Comparison of ENCODE assay signal across 1 cellular context in the genomic region with DNA sequence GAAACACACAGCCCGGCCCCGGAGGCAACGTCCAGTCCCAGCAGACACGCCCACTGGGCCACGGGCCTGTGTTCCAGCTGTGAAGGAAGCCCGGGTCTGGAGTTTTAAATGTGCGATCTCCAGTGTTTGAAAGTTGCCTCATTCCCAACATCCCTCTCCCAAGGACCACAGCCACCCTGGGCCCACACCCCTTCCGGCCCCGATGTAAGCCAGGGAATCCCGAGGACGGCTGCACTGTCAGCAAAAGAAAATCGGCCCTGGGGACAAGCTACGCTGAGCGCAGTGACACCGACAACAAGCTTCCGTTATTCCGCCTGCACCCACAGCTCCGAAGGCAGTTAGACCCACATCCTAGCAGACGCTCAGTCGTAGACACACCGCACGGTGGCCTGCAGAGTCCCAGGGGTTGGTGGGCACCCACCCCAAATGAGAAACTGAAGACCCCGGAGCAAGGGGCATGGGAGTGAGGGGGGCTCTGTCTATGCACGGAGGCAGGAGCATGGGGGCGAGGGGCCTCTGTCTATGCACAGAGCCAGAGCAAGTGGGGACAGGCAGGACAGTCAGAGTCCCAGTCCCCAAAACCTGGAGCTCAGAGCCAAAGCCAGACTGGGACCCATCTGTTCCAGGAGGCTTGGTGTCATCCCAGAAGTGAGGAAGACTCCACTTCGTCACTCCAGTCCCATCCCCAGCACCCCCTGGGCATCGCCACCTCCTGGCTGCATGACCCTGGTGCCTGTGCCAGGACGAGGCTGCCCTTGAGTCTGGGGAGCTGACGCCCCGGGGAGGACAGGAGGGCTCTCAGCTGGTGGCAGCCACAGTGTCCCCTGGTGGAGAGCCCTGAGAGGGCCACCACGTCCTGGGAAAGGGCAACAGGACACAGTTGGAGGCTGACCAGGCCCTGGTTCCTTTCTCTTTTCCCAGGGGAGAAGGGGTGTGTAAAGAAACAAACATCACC.
TF ChIP-seq lines count a peak whose summit lies in the region.

No MANE protein-coding gene starts in this region.

TF ChIP-seq in GM23338, 12 proteins besides CTCF, POLR2A, EP300 and RAD21 (continued from another document):
- no peak for TF ChIP-seq CREB1 (CRISPR knock-in tag; IDR thresholded peaks at IDR 0.05; ENCODE audit: low read depth)
- TF ChIP-seq, protein P1, sequence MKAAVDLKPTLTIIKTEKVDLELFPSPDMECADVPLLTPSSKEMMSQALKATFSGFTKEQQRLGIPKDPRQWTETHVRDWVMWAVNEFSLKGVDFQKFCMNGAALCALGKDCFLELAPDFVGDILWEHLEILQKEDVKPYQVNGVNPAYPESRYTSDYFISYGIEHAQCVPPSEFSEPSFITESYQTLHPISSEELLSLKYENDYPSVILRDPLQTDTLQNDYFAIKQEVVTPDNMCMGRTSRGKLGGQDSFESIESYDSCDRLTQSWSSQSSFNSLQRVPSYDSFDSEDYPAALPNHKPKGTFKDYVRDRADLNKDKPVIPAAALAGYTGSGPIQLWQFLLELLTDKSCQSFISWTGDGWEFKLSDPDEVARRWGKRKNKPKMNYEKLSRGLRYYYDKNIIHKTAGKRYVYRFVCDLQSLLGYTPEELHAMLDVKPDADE (IDR thresholded peaks at IDR 0.05), result no peak
- TF ChIP-seq ZNF462 (CRISPR knock-in tag; IDR thresholded peaks at IDR 0.05), result no peak
- no peak for TF ChIP-seq ZNF114 (CRISPR knock-in tag; IDR thresholded peaks at IDR 0.05)
- TF ChIP-seq NANOG (IDR thresholded peaks at IDR 0.05; ENCODE audit: borderline replicate concordance), result no peak
- TF ChIP-seq EZH2phosphoT487 (IDR thresholded peaks at IDR 0.05; ENCODE audit: unreplicated experiment), result no peak
